34 cellular contexts compared by ENCODE assay signal in genomic region chr4:24006269-24006668, GRCh38.
"Had no signal": no experiment of that assay in that cellular context is flagged by ENCODE, and none has a peak within 500 bp of the region (broad histone marks: within the 10 kb centered on the region; RNA-seq: fewer than 3 reads in every experiment).

No MANE protein-coding gene starts in this region.

- FAIRE-seq: astrocyte, bronchial epithelial cell had no signal

- H3K27ac ChIP-seq: adrenal gland, ascending aorta, body of pancreas, brain microvascular endothelial cell, breast epithelium, cardiac muscle cell had no signal

- H3K36me3 ChIP-seq: adrenal gland, ascending aorta, brain microvascular endothelial cell, breast epithelium, cardiac muscle cell had no signal

- DNase-seq: activated effector memory CD4-positive, alpha-beta T cell treated with anti-CD3 and anti-CD28 coated beads, Interleukin-2, amount 50 U/mL, for 16 hours; activated effector memory CD4-positive, alpha-beta T cell treated with Interleukin-2 at 50 U/mL for 16 hours; activated gamma-delta T cell; activated gamma-delta T cell treated with Interleukin-2 at 50 U/mL for 16 hours; activated naive CD4-positive, alpha-beta T cell; activated naive CD4-positive, alpha-beta T cell treated with anti-CD3 and anti-CD28 coated beads for 36 hours; activated naive CD4-positive, alpha-beta T cell treated with anti-CD3 and anti-CD28 coated beads, Interleukin-2, amount 10 ng/mL, durations not matched to agents 7 days and 5 days; activated naive CD4-positive, alpha-beta T cell treated with anti-CD3 and anti-CD28 coated beads, Interleukin-2, amount 50 U/mL, for 16 hours; activated naive CD4-positive, alpha-beta T cell treated with Interleukin-2 at 50 U/mL for 16 hours; activated naive CD8-positive, alpha-beta T cell treated with anti-CD3 and anti-CD28 coated beads for 36 hours; activated naive CD8-positive, alpha-beta T cell treated with anti-CD3 and anti-CD28 coated beads, Interleukin-2, amount 10 ng/mL, durations not matched to agents 7 days and 5 days; activated naive CD8-positive, alpha-beta T cell treated with anti-CD3 and anti-CD28 coated beads, Interleukin-2, amount 50 U/mL, for 24 hours; activated T-cell treated with anti-CD3 and anti-CD28 coated beads, Interleukin-2, amount 50 U/mL, for 1 hour; activated T-cell treated with anti-CD3 and anti-CD28 coated beads, Interleukin-2, amount 50 U/mL, for 24 hours; activated T-cell treated with anti-CD3 and anti-CD28 coated beads, Interleukin-2, amount 50 U/mL, for 4 hours; activated T-cell treated with anti-CD3 and anti-CD28 coated beads, Interleukin-2, amount 50 U/mL, for 48 hours; activated T-cell treated with anti-CD3 and anti-CD28 coated beads, Interleukin-2, amount 50 U/mL, for 72 hours; adrenal gland; amniotic stem cell; amygdala; anterior cingulate cortex; aorta; body of pancreas; brain microvascular endothelial cell; caudate nucleus; central memory CD4-positive, alpha-beta T cell; cerebellar nuclear complex had no signal

- H3K27me3 ChIP-seq: adrenal gland, ascending aorta, body of pancreas, breast epithelium, cardiac muscle cell had no signal

- H3K4me3 ChIP-seq: adrenal gland, ascending aorta, body of pancreas, breast epithelium, cardiac muscle cell had no signal

- ATAC-seq: activated naive CD4-positive, alpha-beta T cell treated with anti-CD3 and anti-CD28 coated beads, Interleukin-2, amount 50 U/mL, for 72 hours; activated naive CD8-positive, alpha-beta T cell treated with anti-CD3 and anti-CD28 coated beads, Interleukin-2, amount 50 U/mL, for 24 hours; activated T-cell treated with anti-CD3 and anti-CD28 coated beads, Interleukin-2, amount 50 U/mL, for 4 hours; activated T-cell treated with anti-CD3 and anti-CD28 coated beads, Interleukin-2, amount 50 U/mL, for 72 hours; activated T-helper 17 cell treated with anti-CD3 and anti-CD28 coated beads, Interleukin-2, amount 50 U/mL, for 72 hours; body of pancreas had no signal

- H3K9me3 ChIP-seq: adrenal gland, ascending aorta, body of pancreas, breast epithelium had no signal

- H3K4me1 ChIP-seq: adrenal gland, ascending aorta, body of pancreas, breast epithelium had no signal
